8 cellular contexts compared by ENCODE assay signal in genomic region chr4:74228691-74229640, GRCh38.
A peak's percentile ranks its signal among the peaks of the same experiment; 100 is the strongest.
DNase-seq lines count a peak whose midpoint lies in the region; ATAC-seq, FAIRE-seq and TF ChIP-seq lines count a peak whose summit lies in the region.

No MANE protein-coding gene starts in this region.

- FAIRE-seq in pancreas (lab: Jason Lieb, UNC): peak; percentile 37

- H3K36me3 ChIP-seq in OCI-LY1 (ENCODE audit: insufficient read depth, low read length) (no peaks in the 10 kb centered on the region), pancreas (no peaks in the 10 kb centered on the region)

- no peaks in the 10 kb centered on the region for H3K27me3 Mint-ChIP-seq in type B pancreatic cell

- H3K27ac ChIP-seq in OCI-LY1 (ENCODE audit: low read depth, low read length, poor library complexity, severe bottlenecking): no peak overlapping the region
- H3K27ac ChIP-seq in pancreas: no peak overlapping the region

- no peak overlapping the region for H3K27ac Mint-ChIP-seq in type B pancreatic cell

- no peaks in the 10 kb centered on the region for H3K4me1 Mint-ChIP-seq in type B pancreatic cell (ENCODE audit: unreplicated experiment)

- H3K4me3 Mint-ChIP-seq in type B pancreatic cell: no peak overlapping the region

- H4K20me1 ChIP-seq in OCI-LY1 (ENCODE audit: insufficient read depth, low read length): no peaks in the 10 kb centered on the region

- H3K4me1 ChIP-seq in OCI-LY1 (ENCODE audit: insufficient read depth, low read length, severe bottlenecking) (no peaks in the 10 kb centered on the region), pancreas (no peaks in the 10 kb centered on the region)

- peak; percentile 92 for TF ChIP-seq CTCF in OCI-LY1 (IDR thresholded peaks at IDR 0.05; ENCODE audit: low read length)
- TF ChIP-seq CTCF in fibroblast of mammary gland (conservative IDR thresholded peaks at IDR 0.05; ENCODE audit: control insufficient read depth, insufficient read depth, low read depth, low read length): peak; percentile 98
- peak; percentile 70 to 88 (median 78) for TF ChIP-seq CTCF in pancreas (IDR thresholded peaks at IDR 0.05)
- peak; percentile 92 for TF ChIP-seq CTCF in type B pancreatic cell (conservative IDR thresholded peaks at IDR 0.05)

- intact Hi-C loops in pancreas (cut with DNase I): no loop called here

- no peaks in the 10 kb centered on the region for H3K9me2 ChIP-seq in OCI-LY1 (ENCODE audit: low read depth, low read length)

- no peaks in the 10 kb centered on the region for H3K9me3 ChIP-seq in OCI-LY1 (ENCODE audit: low read length)
- H3K9me3 ChIP-seq in pancreas: no peaks in the 10 kb centered on the region

- DNase-seq in COLO668 (lab: John Stamatoyannopoulos, UW; ENCODE audit: unreplicated experiment): peak; percentile 61
- DNase-seq in activated T-cell treated with anti-CD3 and anti-CD28 coated beads for 24 hours (ENCODE audit: low read depth): peak; percentile 60
- peak; percentile 79 for DNase-seq in fibroblast of mammary gland (ENCODE audit: low read depth)
- peak; percentile 48 to 82 (median 70) for DNase-seq in pancreas
- DNase-seq in type B pancreatic cell (ENCODE audit: extremely low spot score, unreplicated experiment): no peak

- no peaks in the 10 kb centered on the region for H3K36me3 Mint-ChIP-seq in type B pancreatic cell

- no peaks in the 10 kb centered on the region for H3F3A ChIP-seq in OCI-LY1 (ENCODE audit: insufficient read depth, low read length)

- no peak overlapping the region for H3K9ac ChIP-seq in OCI-LY1 (ENCODE audit: low read length)

- H3K79me2 ChIP-seq in OCI-LY1 (ENCODE audit: insufficient read depth, low read length): no peaks in the 10 kb centered on the region

- ATAC-seq in GM19043 (IDR thresholded peaks at IDR 0.05; ENCODE audit: low read depth, unreplicated experiment) (peak; percentile 79), HG03342 (IDR thresholded peaks at IDR 0.05; ENCODE audit: unreplicated experiment) (peak; percentile 93), pancreas (peak; percentile 75 to 89 (median 88))

- 45% methylated on average over 4 of the region's 4 CpGs for WGBS in pancreas, 2 donors

- no peaks in the 10 kb centered on the region for H3K9me3 Mint-ChIP-seq in type B pancreatic cell

- no peak overlapping the region for H3K4me2 ChIP-seq in OCI-LY1 (ENCODE audit: low read length)

- H3K27me3 ChIP-seq in OCI-LY1 (ENCODE audit: insufficient read depth, low read length) (no peaks in the 10 kb centered on the region), pancreas (no peaks in the 10 kb centered on the region)

- H3K4me3 ChIP-seq in OCI-LY1 (ENCODE audit: low read depth, low read length, poor library complexity, severe bottlenecking) (no peak overlapping the region), fibroblast of mammary gland (ENCODE audit: control insufficient read depth, low read depth, low read length) (no peak overlapping the region), pancreas (no peak overlapping the region)

- H2AFZ ChIP-seq in OCI-LY1 (ENCODE audit: low read length): no peak overlapping the region
